Comparison of ENCODE assay signal across 21 cellular contexts in genomic region chr6:163748886-163749285, GRCh38.
"Had no signal": no experiment of that assay in that cellular context is flagged by ENCODE, and none has a peak within 500 bp of the region (broad histone marks: within the 10 kb centered on the region; RNA-seq: fewer than 3 reads in every experiment).

No MANE protein-coding gene starts in this region.

- H3K4me1 ChIP-seq: breast epithelium, lower lobe of right lung, stomach had no signal

- H3K27ac ChIP-seq: breast epithelium, lower lobe of right lung, neutrophil, stomach had no signal

- H3K9me3 Mint-ChIP-seq: dendritic cell treated with granulocyte-macrophage colony-stimulating factor and Interleukin-4, amounts not matched to agents 40 ng/mL and 50 ng/mL, for 4 days had no signal

- H3K4me3 Mint-ChIP-seq: dendritic cell treated with granulocyte-macrophage colony-stimulating factor and Interleukin-4, amounts not matched to agents 40 ng/mL and 50 ng/mL, for 4 days; effector memory CD8-positive, alpha-beta T cell; memory B cell; nephron; stimulated activated memory B cell treated with anti-CD40 and anti-IgM and Interleukin-4, amounts not matched to agents 10 μg/mL and 1 μg/mL and 100 μg/mL, for 72 hours; type B pancreatic cell had no signal

- ATAC-seq: effector memory CD8-positive, alpha-beta T cell; left lobe of liver; stimulated activated memory B cell treated with anti-CD40 and anti-IgM and Interleukin-4, amounts not matched to agents 10 μg/mL and 1 μg/mL and 100 μg/mL, for 72 hours had no signal

- H3K27ac Mint-ChIP-seq: dendritic cell treated with granulocyte-macrophage colony-stimulating factor and Interleukin-4, amounts not matched to agents 40 ng/mL and 50 ng/mL, for 4 days; effector memory CD8-positive, alpha-beta T cell; memory B cell; naive B cell; nephron; stimulated activated memory B cell treated with anti-CD40 and anti-IgM and Interleukin-4, amounts not matched to agents 10 μg/mL and 1 μg/mL and 100 μg/mL, for 72 hours; type B pancreatic cell had no signal

- DNase-seq: effector memory CD8-positive, alpha-beta T cell; foreskin melanocyte; hypothalamus; kidney glomerular epithelial cell; lower lobe of right lung; midbrain; naive B cell; posterior cingulate gyrus; stimulated activated CD4-positive, alpha-beta T cell treated with anti-CD3 and anti-CD28 coated beads, Interleukin-2, amount 100 ng/mL, for 48 hours; stimulated activated CD8-positive, alpha-beta memory T cell treated with anti-CD3 and anti-CD28 coated beads, Interleukin-4, amount 100 ng/mL, for 48 hours; stomach; substantia nigra had no signal

- H3K4me1 Mint-ChIP-seq: stimulated activated memory B cell treated with anti-CD40 and anti-IgM and Interleukin-4, amounts not matched to agents 10 μg/mL and 1 μg/mL and 100 μg/mL, for 72 hours had no signal

- H3K9me3 ChIP-seq: lower lobe of right lung, neutrophil had no signal

- H3K36me3 Mint-ChIP-seq: stimulated activated memory B cell treated with anti-CD40 and anti-IgM and Interleukin-4, amounts not matched to agents 10 μg/mL and 1 μg/mL and 100 μg/mL, for 72 hours; type B pancreatic cell had no signal

- H3K4me3 ChIP-seq: breast epithelium, lower lobe of right lung, smooth muscle cell, stomach had no signal

- H3K27me3 ChIP-seq: breast epithelium had no signal

- H3K36me3 ChIP-seq: breast epithelium, lower lobe of right lung, neutrophil, stomach had no signal
